Comparison of ENCODE assay signal across 8 cellular contexts in the genomic region with DNA sequence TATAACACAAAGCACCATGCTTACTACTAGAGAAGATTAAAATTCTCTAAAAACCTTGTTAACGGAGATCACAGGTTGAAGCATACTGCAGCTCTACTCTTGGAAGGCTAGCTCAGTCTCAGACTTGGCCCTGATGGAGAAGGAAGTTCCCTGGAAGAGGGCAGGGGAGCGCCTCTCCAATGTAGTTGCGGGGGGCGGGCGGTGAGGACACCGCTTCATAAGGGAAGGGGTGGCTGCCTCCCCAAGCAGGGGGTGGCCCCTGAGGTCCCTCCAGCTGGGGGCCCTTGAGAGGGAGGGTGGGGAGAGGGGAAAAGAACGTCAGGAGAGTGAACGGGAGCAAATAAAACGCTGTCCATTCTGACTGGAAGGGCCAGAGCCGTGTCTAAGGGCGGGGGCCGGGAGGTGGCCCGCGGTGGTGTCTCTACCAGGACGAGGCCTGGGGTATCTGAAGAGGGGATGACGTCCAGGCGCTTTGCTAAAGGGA. TPM values are rescaled to one million over a fixed set of nuclear protein-coding genes. Genes with fewer than 3 reads are reported as not detected.
DNase-seq lines count a peak whose midpoint lies in the region; ATAC-seq and TF ChIP-seq lines count a peak whose summit lies in the region.

No MANE protein-coding gene starts in this region.

- H3K4me3 ChIP-seq in Karpas-422 (ENCODE audit: low read length) (peak overlapping the region; percentile 96), prostate gland (peak overlapping the region; percentile 77 to 79)

- no peaks in the 10 kb centered on the region for H3K9me3 Mint-ChIP-seq in WTC11

- POLR2A ChIA-PET in WTC11 (lab: Charles Lee): interaction anchor here (1.2 kb wide), 2 partner anchors 14 to 42 kb away, joined by 3 read pairs; no protein-coding TSS in a partner anchor

- no peaks in the 10 kb centered on the region for H3K36me3 ChIP-seq in Karpas-422 (ENCODE audit: insufficient read depth, low read length)
- H3K36me3 ChIP-seq in prostate gland: no peaks in the 10 kb centered on the region

- peak; percentile 11 for TF ChIP-seq POLR2A in prostate gland (IDR thresholded peaks at IDR 0.05)

- H3K9ac ChIP-seq in Karpas-422 (ENCODE audit: low read length): peak overlapping the region; percentile 97

- H3K79me2 ChIP-seq in Karpas-422 (ENCODE audit: low read length): peaks cover 43% of the 10 kb centered on the region

- peak; percentile 67 for DNase-seq in DMS53 treated with DMSO at 0.1 percent for 48 hours (lab: John Stamatoyannopoulos, UW; ENCODE audit: unreplicated experiment)
- DNase-seq in Karpas-422: peak; percentile 41
- DNase-seq in WTC11 (ENCODE audit: low spot score): peak; percentile 34
- DNase-seq in cardiac septum (ENCODE audit: low spot score): peak; percentile 80
- DNase-seq in prostate gland (ENCODE audit: low spot score): peak; percentile 40
- DNase-seq in HPDE6-E6E7 (ENCODE audit: extremely low spot score): no peak

- H3K4me1 ChIP-seq in Karpas-422 (ENCODE audit: low read length): peaks cover 39% of the 10 kb centered on the region
- peaks cover 8% of the 10 kb centered on the region for H3K4me1 ChIP-seq in prostate gland (replicated peaks)

- H3K27me3 ChIP-seq in Karpas-422 (ENCODE audit: low read length) (0 out of 2 replicates have a peak, but pooled peaks cover under 1% of the 10 kb centered on the region), prostate gland (replicated peaks; ENCODE audit: insufficient read depth) (no peaks in the 10 kb centered on the region)

- no peaks in the 10 kb centered on the region for H3K4me1 Mint-ChIP-seq in WTC11

- peaks cover 18% of the 10 kb centered on the region; the same call in 1 of the 2 replicates for H4K20me1 ChIP-seq in Karpas-422 (ENCODE audit: insufficient read depth, low read depth, low read length)

- CTCF ChIA-PET in WTC11 (lab: Charles Lee): interaction anchor here (0.7 to 1.6 kb wide), 9 partner anchors 8 to 857 kb away, joined by 3 to 4 read pairs (median 3); no protein-coding TSS in a partner anchor

- peak overlapping the region; percentile 76 for H3K4me2 ChIP-seq in Karpas-422 (ENCODE audit: low read depth, low read length, poor library complexity, severe bottlenecking)

- H3K27me3 Mint-ChIP-seq in WTC11 (ENCODE audit: low read depth): 0 out of 2 replicates have a peak, but pooled peaks cover 2% of the 10 kb centered on the region

- intact Hi-C loops in cardiac septum (cut with DNase I) (loop anchor here (5.0 kb wide), 1 partner anchor 1034 kb away; the partner anchor contains the start of gene EIF4G2), prostate gland (cut with DNase I) (no loop called here)

- H3K9me2 ChIP-seq in Karpas-422 (replicated peaks; ENCODE audit: insufficient read depth, low read length): no peaks in the 10 kb centered on the region

- no peak overlapping the region for H3K4me3 Mint-ChIP-seq in WTC11

- peak overlapping the region; percentile 98 for H2AFZ ChIP-seq in Karpas-422 (ENCODE audit: low read length)

- TF ChIP-seq CTCF in WTC11 (IDR thresholded peaks at IDR 0.05) (no peak), prostate gland (IDR thresholded peaks at IDR 0.05) (no peak)

- H3K36me3 Mint-ChIP-seq in WTC11: no peaks in the 10 kb centered on the region

- H3K27ac ChIP-seq in Karpas-422 (ENCODE audit: low read length) (peak overlapping the region; percentile 75; the same call in 1 of the 2 replicates), prostate gland (peak overlapping the region; percentile 98 to 99)

- WGBS in prostate gland: 3% methylated on average over 17 of the region's 17 CpGs

- peak overlapping the region; percentile 93 for H3K27ac Mint-ChIP-seq in WTC11

- H3K9me3 ChIP-seq in Karpas-422 (ENCODE audit: low read length) (no peaks in the 10 kb centered on the region), prostate gland (no peaks in the 10 kb centered on the region)

- ATAC-seq in GM21447 (IDR thresholded peaks at IDR 0.05; ENCODE audit: unreplicated experiment): peak; percentile 19
- ATAC-seq in WTC11: peak; percentile 23
- no peak for ATAC-seq in GM18867 (IDR thresholded peaks at IDR 0.05; ENCODE audit: unreplicated experiment)

TF ChIP-seq in WTC11, 78 proteins besides CTCF, POLR2A, EP300 and RAD21:
- TF ChIP-seq EMX1 (CRISPR knock-in tag; IDR thresholded peaks at IDR 0.05): no peak
- no peak for TF ChIP-seq IRF2 (CRISPR knock-in tag; IDR thresholded peaks at IDR 0.05; ENCODE audit: borderline replicate concordance, low read depth)
- no peak for TF ChIP-seq ZNF317 (CRISPR knock-in tag; IDR thresholded peaks at IDR 0.05; ENCODE audit: borderline replicate concordance, low read depth)
- TF ChIP-seq ATF1 (CRISPR knock-in tag; IDR thresholded peaks at IDR 0.05): no peak
- TF ChIP-seq ZNF423 (CRISPR knock-in tag; IDR thresholded peaks at IDR 0.05): no peak
- no peak for TF ChIP-seq ZSCAN18 (CRISPR knock-in tag; IDR thresholded peaks at IDR 0.05)
- TF ChIP-seq ZNF416 (CRISPR knock-in tag; IDR thresholded peaks at IDR 0.05): no peak
- TF ChIP-seq JAZF1 (CRISPR knock-in tag; IDR thresholded peaks at IDR 0.05): no peak
- TF ChIP-seq ZNF121 (CRISPR knock-in tag; IDR thresholded peaks at IDR 0.05): no peak
- TF ChIP-seq NR2C2 (CRISPR knock-in tag; IDR thresholded peaks at IDR 0.05): no peak
- TF ChIP-seq, protein P1, sequence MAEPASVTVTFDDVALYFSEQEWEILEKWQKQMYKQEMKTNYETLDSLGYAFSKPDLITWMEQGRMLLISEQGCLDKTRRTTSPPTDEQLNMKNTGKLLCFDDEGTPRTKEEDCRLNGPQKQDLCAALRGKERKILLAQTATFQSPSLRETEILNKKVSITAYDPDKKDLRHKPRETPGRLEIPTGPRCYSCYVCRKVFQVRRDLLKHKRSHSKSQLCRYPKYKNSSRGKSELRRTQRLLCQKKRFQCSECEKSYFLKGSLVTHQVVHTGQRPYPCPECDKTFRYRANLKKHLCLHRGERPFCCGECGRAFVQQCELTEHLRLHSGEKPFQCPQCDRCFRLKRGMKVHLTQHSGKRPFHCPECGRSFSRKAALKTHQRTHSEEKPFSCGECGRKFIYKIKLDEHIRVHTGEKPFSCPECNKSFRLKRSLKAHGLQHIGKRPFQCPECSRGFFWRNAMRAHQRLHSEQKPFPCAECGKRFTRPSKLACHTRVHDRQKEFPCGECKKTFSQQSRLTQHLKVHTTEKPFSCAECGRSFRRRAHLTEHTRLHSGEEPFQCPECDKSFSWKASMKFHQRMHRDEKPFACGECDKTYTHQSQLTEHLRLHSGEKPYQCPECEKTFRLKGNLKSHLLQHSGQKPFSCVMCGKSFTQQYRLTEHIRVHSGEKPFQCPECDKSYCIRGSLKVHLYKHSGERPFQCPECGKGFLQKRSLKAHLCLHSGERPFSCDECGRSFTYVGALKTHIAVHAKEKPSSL (CRISPR knock-in tag; conservative IDR thresholded peaks at IDR 0.05): no peak
- TF ChIP-seq ESRRA (CRISPR knock-in tag; IDR thresholded peaks at IDR 0.05; ENCODE audit: borderline replicate concordance): no peak
- TF ChIP-seq IRF1 (CRISPR knock-in tag; IDR thresholded peaks at IDR 0.05): no peak
- TF ChIP-seq ZNF281 (CRISPR knock-in tag; IDR thresholded peaks at IDR 0.05): no peak

RNA-seq across cellular contexts. Expression of gene USP47, which starts 0.6 kb away (rescaled TPM):
- total RNA-seq in Karpas-422 (2014; rRNA removed; shearing (Covaris generic); ENCODE audit: low replicate concordance): 47.8 and 61.2 TPM in 2 replicates
- 18.3 to 20.4 TPM (median 19.7 TPM) in 3 replicates for total RNA-seq in WTC11 (2021)
- total RNA-seq in cardiac septum: 61.6 TPM
- 10 to 100 TPM; 58.4 to 76.6 TPM for total RNA-seq in prostate gland
